ENCODE assay signal across 34 cellular contexts in the genomic region with DNA sequence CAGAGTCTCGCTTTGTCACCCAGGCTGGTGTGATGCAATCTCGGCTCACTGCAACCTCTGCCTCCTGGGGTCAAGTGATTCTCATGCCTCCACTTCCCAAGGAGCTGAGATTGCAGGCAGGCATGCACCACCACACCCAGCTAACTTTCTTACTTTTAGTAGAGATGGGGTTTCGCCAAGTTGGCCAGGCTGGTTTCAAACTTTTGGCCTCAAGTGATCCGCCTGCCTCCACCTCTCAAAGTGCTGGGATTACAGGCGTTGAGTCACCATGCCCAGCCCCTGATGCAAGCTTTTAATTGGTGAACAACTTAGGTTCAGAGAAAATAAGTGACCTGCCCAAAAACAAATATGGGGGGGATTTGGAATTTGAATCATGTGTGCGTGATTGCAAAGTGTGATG.
"Had no signal": no experiment of that assay in that cellular context is flagged by ENCODE, and none has a peak within 500 bp of the region (broad histone marks: within the 10 kb centered on the region; RNA-seq: fewer than 3 reads in every experiment).

No MANE protein-coding gene starts in this region.

- H3K27me3 ChIP-seq: Peyer's patch, SJSA1 had no signal

- DNase-seq: activated CD4-positive, alpha-beta memory T cell treated with anti-CD3 and anti-CD28 coated beads, Interleukin-2, amount 10 ng/mL, durations not matched to agents 7 days and 5 days; activated CD4-positive, alpha-beta T cell treated with anti-CD3 and anti-CD28 coated beads for 1 hour; activated CD4-positive, alpha-beta T cell treated with anti-CD3 and anti-CD28 coated beads for 48 hours; activated CD4-positive, CD25-positive, alpha-beta regulatory T cell; activated CD8-positive, alpha-beta memory T cell treated with anti-CD3 and anti-CD28 coated beads for 24 hours; activated CD8-positive, alpha-beta memory T cell treated with anti-CD3 and anti-CD28 coated beads, Interleukin-2, amount 10 ng/mL, durations not matched to agents 7 days and 5 days; activated CD8-positive, alpha-beta memory T cell treated with anti-CD3 and anti-CD28 coated beads, Interleukin-2, amount 50 U/mL, for 48 hours; activated effector memory CD4-positive, alpha-beta T cell treated with Interleukin-2 at 50 U/mL for 16 hours; activated naive CD4-positive, alpha-beta T cell treated with anti-CD3 and anti-CD28 coated beads, Interleukin-2, amount 10 ng/mL, durations not matched to agents 7 days and 5 days; activated naive CD8-positive, alpha-beta T cell treated with anti-CD3 and anti-CD28 coated beads, Interleukin-2, amount 50 U/mL, for 24 hours; activated T-cell treated with anti-CD3 and anti-CD28 coated beads, Interleukin-2, amount 50 U/mL, for 48 hours; anterior cingulate cortex; central memory CD4-positive, alpha-beta T cell; MM.1S; MV-4-11; NCI-H1092; NCI-H1436 treated with DMSO at 0.1 percent for 48 hours; NCI-H1694 treated with DMSO at 0.1 percent for 48 hours; NCI-H2029; NCI-H510A; NCI-H526; NCI-H748 treated with DMSO at 0.1 percent for 48 hours; NK-92 treated with Interleukin-12 subunit alpha and Interleukin-12 subunit beta, amount 100 ng/mL, for 24 hours; PC-3; Peyer's patch; RPMI8226; SHP77 treated with DMSO at 0.1 percent for 48 hours; SK-N-SH; T-cell; T-helper 17 cell; WERI-Rb-1 had no signal

- H3K36me3 ChIP-seq: Peyer's patch, SJSA1, WERI-Rb-1 had no signal

- H3K4me2 ChIP-seq: SK-N-SH had no signal

- H3K27me3 Mint-ChIP-seq: activated CD4-positive, alpha-beta memory T cell treated with anti-CD3 and anti-CD28 coated beads, Interleukin-2, amount 10 ng/mL, durations not matched to agents 7 days and 5 days; activated CD8-positive, alpha-beta memory T cell treated with anti-CD3 and anti-CD28 coated beads, Interleukin-2, amount 10 ng/mL, durations not matched to agents 7 days and 5 days; activated naive CD4-positive, alpha-beta T cell treated with anti-CD3 and anti-CD28 coated beads, Interleukin-2, amount 10 ng/mL, durations not matched to agents 7 days and 5 days; activated naive CD8-positive, alpha-beta T cell treated with anti-CD3 and anti-CD28 coated beads, Interleukin-2, amount 50 U/mL, for 24 hours; T-cell; T-helper 17 cell had no signal

- H3K27ac Mint-ChIP-seq: activated CD4-positive, alpha-beta memory T cell treated with anti-CD3 and anti-CD28 coated beads, Interleukin-2, amount 10 ng/mL, durations not matched to agents 7 days and 5 days; activated CD8-positive, alpha-beta memory T cell treated with anti-CD3 and anti-CD28 coated beads, Interleukin-2, amount 10 ng/mL, durations not matched to agents 7 days and 5 days; activated naive CD4-positive, alpha-beta T cell treated with anti-CD3 and anti-CD28 coated beads, Interleukin-2, amount 10 ng/mL, durations not matched to agents 7 days and 5 days; activated naive CD8-positive, alpha-beta T cell; activated naive CD8-positive, alpha-beta T cell treated with anti-CD3 and anti-CD28 coated beads, Interleukin-2, amount 50 U/mL, for 24 hours; brain; T-cell; T-helper 17 cell had no signal

- H3K4me3 ChIP-seq: Peyer's patch, SJSA1 had no signal

- H3K9me2 ChIP-seq: SK-N-SH had no signal

- H3K27ac ChIP-seq: Peyer's patch, SJSA1, WERI-Rb-1 had no signal

- H3K4me1 ChIP-seq: Peyer's patch, SJSA1 had no signal

- H3K4me3 Mint-ChIP-seq: activated CD4-positive, alpha-beta memory T cell treated with anti-CD3 and anti-CD28 coated beads, Interleukin-2, amount 10 ng/mL, durations not matched to agents 7 days and 5 days; activated CD8-positive, alpha-beta memory T cell treated with anti-CD3 and anti-CD28 coated beads, Interleukin-2, amount 10 ng/mL, durations not matched to agents 7 days and 5 days; activated naive CD4-positive, alpha-beta T cell treated with anti-CD3 and anti-CD28 coated beads, Interleukin-2, amount 10 ng/mL, durations not matched to agents 7 days and 5 days; activated naive CD8-positive, alpha-beta T cell; activated naive CD8-positive, alpha-beta T cell treated with anti-CD3 and anti-CD28 coated beads, Interleukin-2, amount 50 U/mL, for 24 hours; brain; T-cell; T-helper 17 cell had no signal

- ATAC-seq: activated CD8-positive, alpha-beta memory T cell treated with anti-CD3 and anti-CD28 coated beads, Interleukin-2, amount 10 ng/mL, durations not matched to agents 7 days and 5 days; activated naive CD8-positive, alpha-beta T cell treated with anti-CD3 and anti-CD28 coated beads, Interleukin-2, amount 50 U/mL, for 24 hours; PC-3; T-cell; T-helper 17 cell had no signal

- H3K4me1 Mint-ChIP-seq: activated CD4-positive, alpha-beta memory T cell treated with anti-CD3 and anti-CD28 coated beads, Interleukin-2, amount 10 ng/mL, durations not matched to agents 7 days and 5 days; activated CD8-positive, alpha-beta memory T cell treated with anti-CD3 and anti-CD28 coated beads, Interleukin-2, amount 10 ng/mL, durations not matched to agents 7 days and 5 days; activated naive CD4-positive, alpha-beta T cell treated with anti-CD3 and anti-CD28 coated beads, Interleukin-2, amount 10 ng/mL, durations not matched to agents 7 days and 5 days; activated naive CD8-positive, alpha-beta T cell treated with anti-CD3 and anti-CD28 coated beads, Interleukin-2, amount 50 U/mL, for 24 hours; brain; T-cell; T-helper 17 cell had no signal

- H3K36me3 Mint-ChIP-seq: activated CD8-positive, alpha-beta memory T cell treated with anti-CD3 and anti-CD28 coated beads, Interleukin-2, amount 10 ng/mL, durations not matched to agents 7 days and 5 days; activated naive CD4-positive, alpha-beta T cell treated with anti-CD3 and anti-CD28 coated beads, Interleukin-2, amount 10 ng/mL, durations not matched to agents 7 days and 5 days; brain; T-cell had no signal
